15 cellular contexts compared by ENCODE assay signal in the genomic region with DNA sequence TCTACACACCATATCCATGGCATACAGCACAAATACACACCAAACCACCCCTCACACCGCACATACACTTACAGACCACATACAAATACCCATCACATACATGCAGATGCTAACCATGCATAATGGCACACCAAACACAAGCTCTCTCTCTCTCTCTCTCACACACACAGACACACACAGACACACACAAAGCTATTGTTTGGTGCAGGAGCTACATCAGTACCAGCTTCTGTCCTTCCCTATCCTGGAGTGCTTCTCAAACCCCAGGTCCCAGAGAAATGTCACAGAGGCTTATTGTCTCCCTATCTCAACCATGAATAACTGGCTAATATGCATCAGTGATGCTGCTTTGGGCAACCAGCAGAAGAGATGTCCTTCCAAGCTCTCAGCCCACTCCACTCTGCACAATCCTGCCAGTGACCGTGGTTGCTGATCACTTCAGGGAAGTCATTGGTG. TPM values are rescaled to one million over a fixed set of nuclear protein-coding genes. Genes with fewer than 3 reads are reported as not detected.
A peak's percentile ranks its signal among the peaks of the same experiment; 100 is the strongest.
DNase-seq lines count a peak whose midpoint lies in the region; ATAC-seq and TF ChIP-seq lines count a peak whose summit lies in the region.
"Had no signal": no experiment of that assay in that cellular context is flagged by ENCODE, and none has a peak within 500 bp of the region (broad histone marks: within the 10 kb centered on the region; RNA-seq: fewer than 3 reads in every experiment).

No MANE protein-coding gene starts in this region.

- peaks cover 21% of the 10 kb centered on the region for H3K4me1 ChIP-seq in IMR-90 (ENCODE audit: control insufficient read depth, insufficient read depth, low read length)

- TF ChIP-seq RAD21 in IMR-90 (IDR thresholded peaks at IDR 0.05; ENCODE audit: low read length), result no peak

- H3K14ac ChIP-seq in IMR-90 (replicated peaks; ENCODE audit: low read depth, low read length), result peak overlapping the region; percentile 54; the same call in 1 of the 2 replicates

- in situ Hi-C loops in IMR-90 (cut with MboI; ENCODE audit: low sequenced_read_pairs), result no loop called here

- POLR2A ChIA-PET in IMR-90 (lab: Charles Lee; ENCODE audit: unreplicated experiment), result no interaction called here

- no peak for ATAC-seq in IMR-90 (ENCODE audit: low read depth)
- ATAC-seq: activated CD4-positive, CD25-positive, alpha-beta regulatory T cell treated with anti-CD3 and anti-CD28 coated beads, Interleukin-2, amount 50 U/mL, for 24 hours; T-cell had no signal

- no TSS peak for BruUV-seq in IMR-90 (replicated peaks; lab: Mats Ljungman, UMichigan)

- H2AK9ac ChIP-seq in IMR-90 (replicated peaks; ENCODE audit: low read depth, low read length, poor library complexity), result no peak overlapping the region

- no peak overlapping the region for H2BK5ac ChIP-seq in IMR-90 (ENCODE audit: low read depth, low read length, poor library complexity, severe bottlenecking)

- H2BK15ac ChIP-seq in IMR-90 (ENCODE audit: low read depth, low read length), result peak overlapping the region; percentile 15; the same call in 1 of the 3 replicates

- H4K91ac ChIP-seq in IMR-90 (ENCODE audit: insufficient read depth, low read depth, low read length), result no peak overlapping the region

- intact Hi-C loops in IMR-90 (cut with micrococcal nuclease), result loop anchor here (10.0 kb wide), 1 partner anchor 60 kb away; no protein-coding TSS in a partner anchor

- H3K79me1 ChIP-seq in IMR-90 (ENCODE audit: low read depth in 1 of 2, low read length in 2 of 2), result no peaks in the 10 kb centered on the region

- no peaks in the 10 kb centered on the region for H3K9me3 ChIP-seq in IMR-90 (ENCODE audit: control insufficient read depth, insufficient read depth, low read length)

- no peak overlapping the region for H3K4me2 ChIP-seq in IMR-90 (ENCODE audit: low read depth, low read length)

- H3K23ac ChIP-seq in IMR-90 (ENCODE audit: low read depth, low read length), result no peak overlapping the region

- H4K8ac ChIP-seq in IMR-90 (ENCODE audit: low read depth in 2 of 2, low read length in 2 of 2), result peak overlapping the region in 1 of 2 experiments; percentile 15; a peak in 1 of 4 replicates

- dilution Hi-C loops in IMR-90 (cut with HindIII; ENCODE audit: low sequenced_read_pairs, unreplicated experiment), result no loop called here

- H4K5ac ChIP-seq in IMR-90 (ENCODE audit: low read depth, low read length), result peak overlapping the region; percentile 47; the same call in 1 of the 2 replicates

- no peak overlapping the region for H3K4me3 ChIP-seq in IMR-90 (ENCODE audit: insufficient read depth, low read depth, low read length)

- WGBS in IMR-90 (ENCODE audit: extremely low coverage in 2 of 2, insufficient read length in 1 of 2), 2 experiments, result no CpG with 5 or more reads among the region's 2 CpGs

- H3K36me3 ChIP-seq in IMR-90 (ENCODE audit: control insufficient read depth, insufficient read depth, low read length), result no peaks in the 10 kb centered on the region

- DNase-seq in IMR-90 (no peak), amygdala (lab: John Stamatoyannopoulos, UW) (peak in 39 of 56 donors; percentile 13 to 88 (median 59)), substantia nigra (lab: John Stamatoyannopoulos, UW) (peak in 36 of 49 donors; percentile 16 to 85 (median 58)), mucosa of gallbladder (ENCODE audit: low spot score) (no peak)
- no peak for DNase-seq in stimulated activated CD4-positive, alpha-beta T cell treated with anti-CD3 and anti-CD28 coated beads, Interleukin-1b, Interleukin-23, amount 100 ng/mL, for 48 hours
- no peak for DNase-seq in stimulated activated naive CD4-positive, alpha-beta T cell treated with Interleukin-2 at 50 U/mL for 16 hours (lab: John Stamatoyannopoulos, UW)
- DNase-seq: activated naive CD4-positive, alpha-beta T cell; CD8-positive, alpha-beta memory T cell; endodermal cell; NCI-H2029; NCI-H526 treated with DMSO at 0.1 percent for 48 hours; stimulated activated CD8-positive, alpha-beta memory T cell treated with anti-CD3 and anti-CD28 coated beads, Interleukin-4, amount 100 ng/mL, for 48 hours; T-cell had no signal

- H2AFZ ChIP-seq in IMR-90 (replicated peaks; ENCODE audit: low read length, poor library complexity), result no peak overlapping the region

- H3K27ac ChIP-seq in IMR-90 (ENCODE audit: insufficient read depth, low read length), result no peak overlapping the region; the same call in 1 of the 2 replicates
- H3K27ac ChIP-seq in layer of hippocampus (ENCODE audit: low read depth, low read length), result peak overlapping the region; percentile 94
- H3K27ac ChIP-seq in substantia nigra (ENCODE audit: low read depth, low read length, poor library complexity, severe bottlenecking), result peak overlapping the region; percentile 96

- H3K18ac ChIP-seq in IMR-90 (ENCODE audit: low read depth, low read length), result peak overlapping the region; percentile 15; the same call in 1 of the 2 replicates

- no peak for TF ChIP-seq CTCF in IMR-90 (conservative IDR thresholded peaks at IDR 0.05; ENCODE audit: low read depth, low read length)

- CTCF ChIA-PET in IMR-90 (lab: Yijun Ruan, JAX), result interaction anchor here (1.0 kb wide), 1 partner anchor 24 kb away, joined by 3 read pairs; no protein-coding TSS in a partner anchor

- no peak overlapping the region for H3K56ac ChIP-seq in IMR-90 (ENCODE audit: extremely low read depth, insufficient read depth, low read length)

- peak overlapping the region; percentile 81; the same call in 1 of the 2 replicates for H2AK5ac ChIP-seq in IMR-90 (ENCODE audit: low read depth, low read length)

- peaks cover 6% of the 10 kb centered on the region; the same call in 1 of the 2 replicates for H3K9me1 ChIP-seq in IMR-90 (ENCODE audit: insufficient read depth, low read length)

- H3K9ac ChIP-seq in IMR-90 (ENCODE audit: low read depth, low read length), result no peak overlapping the region

- peak overlapping the region; percentile 30; the same call in 1 of the 2 replicates for H2BK120ac ChIP-seq in IMR-90 (ENCODE audit: low read depth, low read length)

- H3K27me3 ChIP-seq in IMR-90 (ENCODE audit: control insufficient read depth, insufficient read depth, low read length) (no peaks in the 10 kb centered on the region), layer of hippocampus (ENCODE audit: control insufficient read depth, insufficient read depth, low read length) (no peaks in the 10 kb centered on the region)

- peak overlapping the region; percentile 43; the same call in 1 of the 2 replicates for H2BK20ac ChIP-seq in IMR-90 (ENCODE audit: low read depth, low read length)

- no peaks in the 10 kb centered on the region for H4K20me1 ChIP-seq in IMR-90 (ENCODE audit: insufficient read depth, low read length)

- peak overlapping the region; percentile 58; the same call in 1 of the 2 replicates for H3K4ac ChIP-seq in IMR-90 (ENCODE audit: low read depth, low read length)

- TF ChIP-seq POLR2A in IMR-90 (IDR thresholded peaks at IDR 0.05; ENCODE audit: low read depth, low read length), result no peak

TF ChIP-seq in IMR-90, 13 proteins besides CTCF, POLR2A, EP300 and RAD21:
- TF ChIP-seq SMC3 (IDR thresholded peaks at IDR 0.05; ENCODE audit: low read depth, low read length) (no peak), MAZ (IDR thresholded peaks at IDR 0.05; ENCODE audit: borderline replicate concordance, low read depth, low read length) (no peak), CHD1 (IDR thresholded peaks at IDR 0.05; ENCODE audit: low read depth, low read length) (no peak), RFX5 (IDR thresholded peaks at IDR 0.05; ENCODE audit: low read depth, low read length) (no peak), MXI1 (IDR thresholded peaks at IDR 0.05; ENCODE audit: borderline replicate concordance, low read depth, low read length) (no peak), CEBPB (IDR thresholded peaks at IDR 0.05; ENCODE audit: low read depth, low read length) (no peak), NFE2L2 (IDR thresholded peaks at IDR 0.05; ENCODE audit: low read depth, low read length) (no peak), BHLHE40 (IDR thresholded peaks at IDR 0.05; ENCODE audit: low read depth, low read length) (no peak), RCOR1 (IDR thresholded peaks at IDR 0.05; ENCODE audit: insufficient replicate concordance, low read length) (no peak), FOS (IDR thresholded peaks at IDR 0.05; ENCODE audit: low read depth, low read length) (no peak)
- TF ChIP-seq, protein P1, sequence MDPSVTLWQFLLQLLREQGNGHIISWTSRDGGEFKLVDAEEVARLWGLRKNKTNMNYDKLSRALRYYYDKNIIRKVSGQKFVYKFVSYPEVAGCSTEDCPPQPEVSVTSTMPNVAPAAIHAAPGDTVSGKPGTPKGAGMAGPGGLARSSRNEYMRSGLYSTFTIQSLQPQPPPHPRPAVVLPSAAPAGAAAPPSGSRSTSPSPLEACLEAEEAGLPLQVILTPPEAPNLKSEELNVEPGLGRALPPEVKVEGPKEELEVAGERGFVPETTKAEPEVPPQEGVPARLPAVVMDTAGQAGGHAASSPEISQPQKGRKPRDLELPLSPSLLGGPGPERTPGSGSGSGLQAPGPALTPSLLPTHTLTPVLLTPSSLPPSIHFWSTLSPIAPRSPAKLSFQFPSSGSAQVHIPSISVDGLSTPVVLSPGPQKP (IDR thresholded peaks at IDR 0.05; ENCODE audit: borderline replicate concordance, low read depth, low read length), result no peak

RNA-seq across cellular contexts. Expression of gene ST3GAL5, which starts 36.5 kb away (rescaled TPM):
- total RNA-seq in IMR-90 (2012; rRNA removed) (16.8 and 18.6 TPM in 2 replicates), mucosa of gallbladder (56.2 TPM)
- polyA plus RNA-seq in IMR-90 (2012; rRNA removed), result 19.2 and 21.0 TPM in 2 replicates
- polyA plus RNA-seq in IMR-90 (2012; cell fraction: cytosol; rRNA removed), result 7.8 and 18.4 TPM in 2 replicates
- polyA plus RNA-seq in IMR-90 (2012; cell fraction: nucleus; rRNA removed; ENCODE audit: low replicate concordance), result 8.6 and 21.3 TPM in 2 replicates

Comparison
In these comparisons a context has a peak if more than half of its experiments do, and no peak if none do; other contexts are left out.
1. DNase-seq: peak in amygdala (39 of 56) and substantia nigra (36 of 49); none in IMR-90 (single experiment), stimulated activated CD4-positive, alpha-beta T cell treated with anti-CD3 and anti-CD28 coated beads, Interleukin-1b, Interleukin-23, amount 100 ng/mL, for 48 hours (single experiment), stimulated activated naive CD4-positive, alpha-beta T cell treated with Interleukin-2 at 50 U/mL for 16 hours (single experiment) and mucosa of gallbladder (single experiment).